Comparison of ENCODE assay signal across 22 cellular contexts in the genomic region with DNA sequence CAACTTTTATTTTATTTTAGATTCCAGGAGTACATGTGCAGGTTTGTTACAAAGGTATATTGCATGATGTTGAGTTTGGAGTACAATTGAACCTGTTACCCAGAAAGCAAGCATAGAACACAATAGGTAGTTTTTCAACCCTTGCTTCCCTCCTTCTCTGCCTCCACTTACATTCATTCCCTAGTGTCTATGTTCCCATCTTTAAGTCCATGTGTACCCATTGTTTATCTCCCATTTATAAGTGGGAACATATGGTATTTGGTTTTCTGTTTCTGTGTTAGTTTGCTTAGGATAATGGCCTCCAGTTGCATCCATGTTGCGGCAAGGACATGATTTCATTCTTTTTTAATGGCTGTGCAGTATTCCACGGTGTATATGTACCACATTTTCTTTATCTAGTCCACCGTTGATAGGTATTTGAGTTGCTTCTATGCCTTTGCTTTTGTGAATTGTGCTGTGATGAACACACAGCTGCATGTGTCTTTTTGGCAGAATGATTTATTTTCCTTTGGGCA.
"Had no signal": no experiment of that assay in that cellular context is flagged by ENCODE, and none has a peak within 500 bp of the region (broad histone marks: within the 10 kb centered on the region; RNA-seq: fewer than 3 reads in every experiment).

No MANE protein-coding gene starts in this region.

- H3K4me3 ChIP-seq: coronary artery, dorsolateral prefrontal cortex, esophagus muscularis mucosa, gastroesophageal sphincter, heart left ventricle, hepatocyte, left lung, lower lobe of right lung had no signal

- H3K4me2 ChIP-seq: hepatocyte had no signal

- H3K4me3 Mint-ChIP-seq: immature natural killer cell had no signal

- H3K27me3 ChIP-seq: dorsolateral prefrontal cortex, esophagus muscularis mucosa, foreskin keratinocyte, gastroesophageal sphincter, heart left ventricle, hepatocyte, left lung had no signal

- ATAC-seq: foreskin keratinocyte, gastroesophageal sphincter, heart left ventricle, left cardiac atrium, left lung, left ventricle myocardium superior, lower lobe of right lung had no signal

- H3K4me1 Mint-ChIP-seq: immature natural killer cell had no signal

- H3K36me3 ChIP-seq: esophagus muscularis mucosa, gastroesophageal sphincter, heart left ventricle, left lung, lower lobe of right lung had no signal

- H2AFZ ChIP-seq: hepatocyte had no signal

- DNase-seq: dermis blood vessel endothelial cell; dorsolateral prefrontal cortex; effector CD4-positive, alpha-beta T cell; effector memory CD4-positive, alpha-beta T cell; foreskin keratinocyte; heart left ventricle; hypothalamus; immature natural killer cell; left cardiac atrium; left lung; left ventricle myocardium superior; lower lobe of right lung; mesendoderm; midbrain had no signal

- H3K4me1 ChIP-seq: esophagus muscularis mucosa, foreskin keratinocyte, gastroesophageal sphincter, heart left ventricle, left lung, lower lobe of right lung had no signal

- FAIRE-seq: colon, endothelial cell of umbilical vein, frontal cortex, keratinocyte had no signal

- H3K79me2 ChIP-seq: hepatocyte had no signal

- H3K27ac Mint-ChIP-seq: immature natural killer cell had no signal

- H3K27ac ChIP-seq: coronary artery, dorsolateral prefrontal cortex, esophagus muscularis mucosa, foreskin keratinocyte, gastroesophageal sphincter, heart left ventricle, hepatocyte, left lung, lower lobe of right lung had no signal
